In genomic region chr1:30816211-30817082, GRCh38 we compare ENCODE assay signal across 8 cellular contexts. TPM values are rescaled to one million over a fixed set of nuclear protein-coding genes. Genes with fewer than 3 reads are reported as not detected.
DNase-seq lines count a peak whose midpoint lies in the region; ATAC-seq and TF ChIP-seq lines count a peak whose summit lies in the region.

No MANE protein-coding gene starts in this region.

- TF ChIP-seq CTCF in dorsolateral prefrontal cortex (IDR thresholded peaks at IDR 0.05 in 54 of 56, conservative IDR thresholded peaks at IDR 0.05 in 2 of 56; ENCODE audit: low read depth in 1 of 56, partially characterized antibody in 56 of 56) = peak in 3 of 56 donors; percentile 3 to 30 (median 10)

- peak; percentile 95 for DNase-seq in COLO829 (ENCODE audit: low spot score)
- DNase-seq in NCI-H146 treated with DMSO at 0.1 percent for 48 hours (lab: John Stamatoyannopoulos, UW; ENCODE audit: unreplicated experiment) = peak; percentile 11
- peak; percentile 81 to 97 (median 95) for DNase-seq in dorsolateral prefrontal cortex

- peak overlapping the region; percentile 31 to 96 (median 84) for H3K27ac ChIP-seq in dorsolateral prefrontal cortex
- H3K27ac ChIP-seq in mesodermal cell (ENCODE audit: low read depth, low read length, severe bottlenecking) = peak overlapping the region; percentile 86

- ATAC-seq in HG03457 (IDR thresholded peaks at IDR 0.05; ENCODE audit: unreplicated experiment) = no peak
- ATAC-seq in GM19395 (IDR thresholded peaks at IDR 0.05; ENCODE audit: unreplicated experiment) = no peak
- ATAC-seq in GM18498 (IDR thresholded peaks at IDR 0.05; ENCODE audit: unreplicated experiment) = no peak
- no peak for ATAC-seq in GM21381 (IDR thresholded peaks at IDR 0.05; ENCODE audit: unreplicated experiment)

- intact Hi-C loops in dorsolateral prefrontal cortex (cut with DNase I) = no loop called here

- H3K27me3 ChIP-seq in dorsolateral prefrontal cortex = no peaks in the 10 kb centered on the region

- WGBS in mesodermal cell (ENCODE audit: insufficient coverage in 2 of 2), 2 experiments = 19% methylated on average over 12 to 15 of the region's 18 CpGs

- no peaks in the 10 kb centered on the region for H3K36me3 ChIP-seq in mesodermal cell (ENCODE audit: control insufficient read depth, insufficient read depth, low read length)

- peak overlapping the region in 40 of 59 donors; percentile 1 to 49 (median 26) for H3K4me3 ChIP-seq in dorsolateral prefrontal cortex
- H3K4me3 ChIP-seq in mesodermal cell (ENCODE audit: extremely low read depth, insufficient read depth, low read length, poor library complexity, severe bottlenecking) = no peak overlapping the region

- peaks cover 47% of the 10 kb centered on the region for H3K4me1 ChIP-seq in mesodermal cell (ENCODE audit: control insufficient read depth, insufficient read depth, low read length, poor library complexity, severe bottlenecking)

- H3K9me3 ChIP-seq in mesodermal cell (ENCODE audit: control insufficient read depth, low read length) = no peaks in the 10 kb centered on the region

RNA-seq across cellular contexts. Expression of gene LAPTM5, which starts 58.9 kb away (rescaled TPM):
- total RNA-seq in dorsolateral prefrontal cortex = 100 to 1,000 TPM in 2 of 120 experiments, 10 to 100 TPM in 116, 1 to 10 TPM in 2; 8.8 to 116 (median 32.9) TPM
- 36.9 TPM for polyA plus RNA-seq in mesodermal cell (2013, experiment 1 of 2)
- 25.0 TPM for polyA plus RNA-seq in mesodermal cell (2013, experiment 2 of 2)

Comparison
In these comparisons a context has a peak if more than half of its experiments do, and no peak if none do; other contexts are left out.
1. DNase-seq: peak in every context shown above with its lines; median percentile 95 in COLO829; 95 in dorsolateral prefrontal cortex; 11 in NCI-H146 treated with DMSO at 0.1 percent for 48 hours.